ENCODE assay signal across 9 cellular contexts in the genomic region with DNA sequence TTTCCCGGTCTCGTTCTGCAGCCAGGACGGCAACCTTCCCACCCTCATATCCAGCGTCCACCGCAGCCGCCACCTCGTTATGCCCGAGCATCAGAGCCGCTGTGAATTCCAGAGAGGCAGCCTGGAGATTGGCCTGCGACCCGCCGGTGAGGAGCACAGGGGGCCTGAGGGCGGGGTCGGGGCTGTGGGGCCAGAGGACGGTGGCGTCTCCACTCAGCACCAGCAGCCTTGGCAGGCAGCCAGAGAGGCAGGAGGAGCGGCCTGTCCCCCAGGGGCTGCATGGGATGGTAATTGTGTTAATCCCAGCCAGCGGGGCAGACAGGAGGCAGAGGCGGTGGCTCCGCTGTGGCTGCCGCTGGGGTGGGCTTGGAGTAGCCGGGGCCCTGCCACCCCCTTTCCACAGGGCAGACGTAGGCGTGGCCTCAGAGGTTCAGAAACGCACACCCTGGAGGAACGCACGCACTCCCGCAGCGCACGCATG. TPM values are rescaled to one million over a fixed set of nuclear protein-coding genes. Genes with fewer than 3 reads are reported as not detected.
DNase-seq lines count a peak whose midpoint lies in the region; ATAC-seq lines count a peak whose summit lies in the region.
"Had no signal": no experiment of that assay in that cellular context is flagged by ENCODE, and none has a peak within 500 bp of the region (broad histone marks: within the 10 kb centered on the region; RNA-seq: fewer than 3 reads in every experiment).

No MANE protein-coding gene starts in this region.

- DNase-seq in DMS 273 treated with DMSO at 0.1 percent for 48 hours (lab: John Stamatoyannopoulos, UW) = peak; percentile 60
- peak; percentile 84 for DNase-seq in NCI-H146 (lab: John Stamatoyannopoulos, UW)
- DNase-seq in cerebellar cortex (ENCODE audit: low spot score) = peak; percentile 85
- no peak for DNase-seq in activated CD4-positive, alpha-beta T cell treated with anti-CD3 and anti-CD28 coated beads for 1 hour
- no peak for DNase-seq in activated CD4-positive, alpha-beta T cell treated with anti-CD3 and anti-CD28 coated beads, Interleukin-2, amount 10 ng/mL, durations not matched to agents 24 days and 14 days
- DNase-seq: activated naive CD4-positive, alpha-beta T cell treated with Interleukin-2 at 50 U/mL for 16 hours; GOT3 had no signal

- intact Hi-C loops in activated CD4-positive, alpha-beta T cell treated with anti-CD3 and anti-CD28 coated beads, Interleukin-2, amount 10 ng/mL, durations not matched to agents 24 days and 14 days (cut with micrococcal nuclease) = loop anchor here (5.0 kb wide), 1 partner anchor 33 kb away; no protein-coding TSS in a partner anchor

- peaks cover 42% of the 10 kb centered on the region for H3K27me3 Mint-ChIP-seq in activated CD4-positive, alpha-beta T cell treated with anti-CD3 and anti-CD28 coated beads, Interleukin-2, amount 10 ng/mL, durations not matched to agents 24 days and 14 days

- H3K9me3 Mint-ChIP-seq in activated CD4-positive, alpha-beta T cell treated with anti-CD3 and anti-CD28 coated beads, Interleukin-2, amount 10 ng/mL, durations not matched to agents 24 days and 14 days = no peaks in the 10 kb centered on the region

- no peak overlapping the region for H3K4me3 Mint-ChIP-seq in activated CD4-positive, alpha-beta T cell treated with anti-CD3 and anti-CD28 coated beads, Interleukin-2, amount 10 ng/mL, durations not matched to agents 24 days and 14 days

- H3K4me1 Mint-ChIP-seq in activated CD4-positive, alpha-beta T cell treated with anti-CD3 and anti-CD28 coated beads, Interleukin-2, amount 10 ng/mL, durations not matched to agents 24 days and 14 days = peaks cover 5% of the 10 kb centered on the region

- no peak overlapping the region for H3K27ac Mint-ChIP-seq in activated CD4-positive, alpha-beta T cell treated with anti-CD3 and anti-CD28 coated beads, Interleukin-2, amount 10 ng/mL, durations not matched to agents 24 days and 14 days

- H3K36me3 Mint-ChIP-seq in activated CD4-positive, alpha-beta T cell treated with anti-CD3 and anti-CD28 coated beads, Interleukin-2, amount 10 ng/mL, durations not matched to agents 24 days and 14 days (ENCODE audit: low read depth) = no peaks in the 10 kb centered on the region

- ATAC-seq in HG03457 (IDR thresholded peaks at IDR 0.05; ENCODE audit: unreplicated experiment) = no peak

RNA-seq across cellular contexts. Expression of a gene that starts 12.1 kb away (rescaled TPM):
- not detected in 2 replicates for total RNA-seq in activated CD4-positive, alpha-beta T cell treated with anti-CD3 and anti-CD28 coated beads, Interleukin-2, amount 10 ng/mL, durations not matched to agents 24 days and 14 days

RNA-seq across cellular contexts. Expression of a gene that starts 23.3 kb away (rescaled TPM):
- total RNA-seq in activated CD4-positive, alpha-beta T cell treated with anti-CD3 and anti-CD28 coated beads, Interleukin-2, amount 10 ng/mL, durations not matched to agents 24 days and 14 days = 190 and 192 TPM in 2 replicates

RNA-seq across cellular contexts. Expression of a gene that starts 24.6 kb away (rescaled TPM):
- total RNA-seq in activated CD4-positive, alpha-beta T cell treated with anti-CD3 and anti-CD28 coated beads, Interleukin-2, amount 10 ng/mL, durations not matched to agents 24 days and 14 days = 46.4 and 48.1 TPM in 2 replicates

RNA-seq across cellular contexts. Expression of a gene that starts 30.5 kb away (rescaled TPM):
- total RNA-seq in activated CD4-positive, alpha-beta T cell treated with anti-CD3 and anti-CD28 coated beads, Interleukin-2, amount 10 ng/mL, durations not matched to agents 24 days and 14 days = 1.8 and 2.8 TPM in 2 replicates

RNA-seq across cellular contexts. Expression of a gene that starts 46.1 kb away (rescaled TPM):
- total RNA-seq in activated CD4-positive, alpha-beta T cell treated with anti-CD3 and anti-CD28 coated beads, Interleukin-2, amount 10 ng/mL, durations not matched to agents 24 days and 14 days = not detected in 2 replicates
- total RNA-seq: osteocyte had no signal

Comparison
In these comparisons a context has a peak if more than half of its experiments do, and no peak if none do; other contexts are left out.
1. DNase-seq: peak in DMS 273 treated with DMSO at 0.1 percent for 48 hours (single experiment), NCI-H146 (single experiment) and cerebellar cortex (single experiment); none in activated CD4-positive, alpha-beta T cell treated with anti-CD3 and anti-CD28 coated beads for 1 hour (single experiment) and activated CD4-positive, alpha-beta T cell treated with anti-CD3 and anti-CD28 coated beads, Interleukin-2, amount 10 ng/mL, durations not matched to agents 24 days and 14 days (single experiment).